ENCODE assay signal across 1 cellular context in genomic region chr1:15696956-15697521, GRCh38.
TF ChIP-seq lines count a peak whose summit lies in the region.

No MANE protein-coding gene starts in this region.

TF ChIP-seq in GM12878, 131 proteins besides CTCF, POLR2A, EP300 and RAD21 (continued from another document and continues in another):
- TF ChIP-seq IRF4 (IDR thresholded peaks at IDR 0.05; ENCODE audit: low read depth, low read length) (peak; percentile 96), BCL3 (IDR thresholded peaks at IDR 0.05; ENCODE audit: borderline replicate concordance, insufficient read depth, low read depth, low read length, poor library complexity, severe bottlenecking) (peak; percentile 54), ETV6 (conservative IDR thresholded peaks at IDR 0.05 in 1 of 2, IDR thresholded peaks at IDR 0.05 in 1 of 2; ENCODE audit: borderline replicate concordance in 1 of 2, low read depth in 1 of 2) (peak in 1 of 2 experiments; percentile 94; a peak in 2 of 4 replicates), FOXM1 (IDR thresholded peaks at IDR 0.05; ENCODE audit: low read depth, low read length) (peak; percentile 37; the same call in 1 of the 2 replicates), CBX5 (IDR thresholded peaks at IDR 0.05; ENCODE audit: low read depth) (0 out of 2 replicates have a peak, but pooled peaks have one; percentile 19), PKNOX1 (IDR thresholded peaks at IDR 0.05) (peak; percentile 71), MYB (IDR thresholded peaks at IDR 0.05; ENCODE audit: borderline replicate concordance, low read depth, low read length) (no peak), RUNX3 (IDR thresholded peaks at IDR 0.05; ENCODE audit: low read length) (peak; percentile 83), DPF2 (IDR thresholded peaks at IDR 0.05) (peak; percentile 98), STAT1 (conservative IDR thresholded peaks at IDR 0.05) (peak; percentile 11; the same call in 1 of the 2 replicates), JUNB (IDR thresholded peaks at IDR 0.05) (0 out of 2 replicates have a peak, but pooled peaks have one; percentile 19), RCOR1 (conservative IDR thresholded peaks at IDR 0.05; ENCODE audit: low read depth, low read length) (0 out of 2 replicates have a peak, but pooled peaks have one; percentile 85), NFIC (IDR thresholded peaks at IDR 0.05; ENCODE audit: low read depth, low read length) (peak; percentile 75), TBL1XR1 (IDR thresholded peaks at IDR 0.05; ENCODE audit: low read depth, low read length) (peak; percentile 42; the same call in 1 of the 2 replicates), SPI1 (IDR thresholded peaks at IDR 0.05; ENCODE audit: borderline replicate concordance, insufficient read depth, low read depth, low read length) (peak; percentile 100), TAF1 (IDR thresholded peaks at IDR 0.05; ENCODE audit: borderline replicate concordance, low read depth, low read length) (peak; percentile 56; the same call in 1 of the 2 replicates), ZNF592 (IDR thresholded peaks at IDR 0.05) (no peak), EGR1 (IDR thresholded peaks at IDR 0.05; ENCODE audit: borderline replicate concordance in 1 of 2, low read depth in 2 of 2, low read length in 2 of 2) (peak in 1 of 2 experiments; percentile 50; a peak in 1 of 3 replicates), STAT3 (IDR thresholded peaks at IDR 0.05; ENCODE audit: low read depth, low read length) (0 out of 2 replicates have a peak, but pooled peaks have one; percentile 76), CEBPB (IDR thresholded peaks at IDR 0.05; ENCODE audit: borderline replicate concordance in 1 of 2, low read depth in 2 of 2, low read length in 2 of 2) (no peak), PBX3 (IDR thresholded peaks at IDR 0.05; ENCODE audit: insufficient replicate concordance, low read depth, low read length) (peak; percentile 64), RELA (IDR thresholded peaks at IDR 0.05; ENCODE audit: borderline replicate concordance, partially characterized antibody) (peak; percentile 83), POLR2AphosphoS5 (IDR thresholded peaks at IDR 0.05; ENCODE audit: low read length) (peak; percentile 83), MEF2B (IDR thresholded peaks at IDR 0.05; ENCODE audit: partially characterized antibody, poor library complexity, severe bottlenecking) (peak; percentile 61), NBN (IDR thresholded peaks at IDR 0.05) (peak; percentile 90), NRF1 (conservative IDR thresholded peaks at IDR 0.05; ENCODE audit: low read depth, low read length) (no peak), ZNF622 (IDR thresholded peaks at IDR 0.05) (no peak), NR2C1 (IDR thresholded peaks at IDR 0.05) (no peak), MAX (IDR thresholded peaks at IDR 0.05; ENCODE audit: low read depth, low read length) (peak; percentile 38; the same call in 1 of the 2 replicates), CREB1 (IDR thresholded peaks at IDR 0.05; ENCODE audit: low read depth) (peak; percentile 62; the same call in 1 of the 2 replicates), CHD2 (IDR thresholded peaks at IDR 0.05; ENCODE audit: borderline replicate concordance, low read depth, low read length) (peak; percentile 85), SKIL (IDR thresholded peaks at IDR 0.05; ENCODE audit: low read depth, poor library complexity, severe bottlenecking) (peak; percentile 84), SP1 (IDR thresholded peaks at IDR 0.05; ENCODE audit: low read depth, low read length) (peak; percentile 65), TCF3 (IDR thresholded peaks at IDR 0.05; ENCODE audit: borderline replicate concordance, insufficient read depth, low read depth, low read length) (0 out of 2 replicates have a peak, but pooled peaks have one; percentile 15), ATF7 (IDR thresholded peaks at IDR 0.05; ENCODE audit: low read depth) (peak; percentile 77), FOS (IDR thresholded peaks at IDR 0.05; ENCODE audit: borderline replicate concordance, extremely low read depth, insufficient read length) (no peak), RELB (IDR thresholded peaks at IDR 0.05; ENCODE audit: low read depth) (peak; percentile 91), TCF12 (IDR thresholded peaks at IDR 0.05; ENCODE audit: low read depth, low read length) (peak; percentile 91), BMI1 (IDR thresholded peaks at IDR 0.05; ENCODE audit: borderline replicate concordance) (no peak), HSF1 (IDR thresholded peaks at IDR 0.05; ENCODE audit: low read depth, low read length) (no peak), POU2F2 (IDR thresholded peaks at IDR 0.05; ENCODE audit: borderline replicate concordance, low read depth, low read length) (peak; percentile 84; the same call in 2 of the 3 replicates), CREM (IDR thresholded peaks at IDR 0.05; ENCODE audit: low read depth) (peak; percentile 58; the same call in 1 of the 2 replicates), SIX5 (IDR thresholded peaks at IDR 0.05; ENCODE audit: low read depth, low read length, severe bottlenecking) (no peak), MLLT1 (IDR thresholded peaks at IDR 0.05) (peak; percentile 80), POLR2AphosphoS2 (IDR thresholded peaks at IDR 0.05; ENCODE audit: low read depth, low read length) (no peak), YBX1 (IDR thresholded peaks at IDR 0.05) (no peak), SMARCA5 (IDR thresholded peaks at IDR 0.05) (0 out of 2 replicates have a peak, but pooled peaks have one; percentile 47), MTA2 (IDR thresholded peaks at IDR 0.05; ENCODE audit: low read depth) (peak; percentile 86), SRF (IDR thresholded peaks at IDR 0.05; ENCODE audit: low read depth in 2 of 2, low read length in 2 of 2) (peak; percentile 98), TCF7 (IDR thresholded peaks at IDR 0.05; ENCODE audit: borderline replicate concordance) (peak; percentile 73; the same call in 1 of the 2 replicates), MYC (IDR thresholded peaks at IDR 0.05; ENCODE audit: insufficient read depth, insufficient read length, insufficient replicate concordance, low read length, severe bottlenecking) (no peak), PAX5 (IDR thresholded peaks at IDR 0.05; ENCODE audit: borderline replicate concordance, low read depth, low read length) (peak; percentile 86)
